In the genomic region with DNA sequence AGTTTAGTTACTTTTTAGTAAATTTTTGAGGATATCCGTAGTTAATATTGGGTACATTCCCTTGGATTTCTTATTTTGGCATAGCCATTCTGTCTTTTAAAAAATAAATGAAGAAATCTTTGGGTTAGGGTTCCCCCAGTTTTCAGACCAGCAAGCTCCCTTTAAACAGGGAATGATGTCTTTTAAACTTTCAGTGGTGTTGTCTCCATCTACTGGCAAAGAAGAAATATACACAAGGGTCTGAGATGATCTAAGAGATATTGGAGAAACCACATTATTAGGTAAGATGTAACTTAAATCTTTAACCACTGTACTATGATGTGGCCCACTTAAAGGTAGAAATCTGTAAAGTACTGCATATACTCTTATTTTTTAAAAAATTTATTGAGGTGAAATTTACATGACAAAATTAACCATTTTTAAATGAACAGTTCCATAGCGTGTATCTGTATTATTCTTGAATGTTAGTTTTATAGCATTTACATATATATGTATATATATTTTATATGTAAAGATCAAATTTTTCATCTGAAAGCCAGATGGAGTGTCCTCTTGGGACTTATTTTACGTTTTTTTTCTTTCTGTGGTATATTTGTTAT, we compare ENCODE assay signal across 8 cellular contexts. TPM values are rescaled to one million over a fixed set of nuclear protein-coding genes. Genes with fewer than 3 reads are reported as not detected.
DNase-seq lines count a peak whose midpoint lies in the region; ATAC-seq and TF ChIP-seq lines count a peak whose summit lies in the region.

No MANE protein-coding gene starts in this region.

- H3K4me3 ChIP-seq in CD4-positive, alpha-beta memory T cell (ENCODE audit: low read length in 2 of 2), result no peak overlapping the region
- H3K4me3 ChIP-seq in H7 (ENCODE audit: insufficient read depth, low read depth, low read length) (no peak overlapping the region), neural cell (ENCODE audit: low read length) (no peak overlapping the region)

- H3K79me2 ChIP-seq in neural cell (replicated peaks; ENCODE audit: insufficient read depth, low read length), result no peaks in the 10 kb centered on the region

- peak; percentile 72 for TF ChIP-seq CTCF in neural cell (IDR thresholded peaks at IDR 0.05; ENCODE audit: poor library complexity, severe bottlenecking)

- no peaks in the 10 kb centered on the region for H3K27me3 ChIP-seq in CD4-positive, alpha-beta memory T cell (ENCODE audit: insufficient read depth, low read length)
- no peaks in the 10 kb centered on the region for H3K27me3 ChIP-seq in H7 (ENCODE audit: control insufficient read depth, insufficient read depth, low read length)
- no peaks in the 10 kb centered on the region for H3K27me3 ChIP-seq in neural cell (ENCODE audit: insufficient read depth, low read depth, low read length)

- peak overlapping the region in 1 of 7 donors; percentile 36 for H3K27ac Mint-ChIP-seq in CD4-positive, alpha-beta memory T cell

- POLR2A ChIA-PET in CD4-positive, alpha-beta memory T cell (lab: Charles Lee; ENCODE audit: partially characterized antibody), result interaction anchor here (1.0 kb wide), 1 partner anchor 74 kb away, joined by 3 read pairs; a partner anchor contains a TSS

- peak; percentile 75 for TF ChIP-seq RAD21 in neural cell (conservative IDR thresholded peaks at IDR 0.05)

- DNase-seq in CD4-positive, alpha-beta memory T cell, result peak in 4 of 5 donors; percentile 16 to 34 (median 26)
- DNase-seq in H7 (peak; percentile 55), SHP77 treated with DMSO at 0.1 percent for 48 hours (lab: John Stamatoyannopoulos, UW) (peak; percentile 4), epidermal melanocyte (ENCODE audit: insufficient read length, low spot score) (peak; percentile 42)
- no peak for DNase-seq in activated effector memory CD4-positive, alpha-beta T cell treated with anti-CD3 and anti-CD28 coated beads, Interleukin-2, amount 50 U/mL, for 16 hours
- DNase-seq in activated CD4-positive, alpha-beta T cell treated with anti-CD3 and anti-CD28 coated beads for 48 hours, result no peak

- no peak for TF ChIP-seq EP300 in neural cell (conservative IDR thresholded peaks at IDR 0.05; ENCODE audit: poor library complexity, severe bottlenecking)

- H3K36me3 Mint-ChIP-seq in CD4-positive, alpha-beta memory T cell, result peaks cover 11 to 33% of the 10 kb centered on the region in 2 donors

- no peaks in the 10 kb centered on the region for H3K9me2 ChIP-seq in neural cell (ENCODE audit: insufficient read depth, low read length)

- H3K9ac ChIP-seq in neural cell (ENCODE audit: low read length), result no peak overlapping the region

- no peaks in the 10 kb centered on the region for H3F3A ChIP-seq in neural cell (ENCODE audit: insufficient read depth, low read length, poor library complexity, severe bottlenecking)

- H3K4me1 Mint-ChIP-seq in CD4-positive, alpha-beta memory T cell, result peaks cover 5 to 7% (median 6%) of the 10 kb centered on the region in 4 donors

- H3K4me2 ChIP-seq in neural cell (ENCODE audit: low read length), result no peak overlapping the region

- no peak for ATAC-seq in HG03045 (IDR thresholded peaks at IDR 0.05; ENCODE audit: unreplicated experiment)

- H3K9me3 Mint-ChIP-seq in CD4-positive, alpha-beta memory T cell, result no peaks in the 10 kb centered on the region

- H3K4me3 Mint-ChIP-seq in CD4-positive, alpha-beta memory T cell, result no peak overlapping the region

- H3K27ac ChIP-seq in CD4-positive, alpha-beta memory T cell (ENCODE audit: low read depth, low read length), result no peak overlapping the region
- no peak overlapping the region for H3K27ac ChIP-seq in neural cell (ENCODE audit: low read length)

- H3K27me3 Mint-ChIP-seq in CD4-positive, alpha-beta memory T cell, result no peaks in the 10 kb centered on the region

- H2AFZ ChIP-seq in neural cell (ENCODE audit: low read depth, low read length), result no peak overlapping the region

- peaks cover 18% of the 10 kb centered on the region for H3K36me3 ChIP-seq in CD4-positive, alpha-beta memory T cell (ENCODE audit: insufficient read depth, low read length)
- H3K36me3 ChIP-seq in H7 (replicated peaks; ENCODE audit: control insufficient read depth, insufficient read depth, low read length), result peaks cover 14% of the 10 kb centered on the region
- no peaks in the 10 kb centered on the region for H3K36me3 ChIP-seq in neural cell (ENCODE audit: insufficient read depth, low read length)

- H3K4me1 ChIP-seq in CD4-positive, alpha-beta memory T cell (ENCODE audit: insufficient read depth, low read length), result no peaks in the 10 kb centered on the region

- no peaks in the 10 kb centered on the region for H3K9me3 ChIP-seq in CD4-positive, alpha-beta memory T cell (ENCODE audit: control insufficient read depth in 1 of 2, low read length in 2 of 2)
- H3K9me3 ChIP-seq in neural cell (ENCODE audit: low read length), result no peaks in the 10 kb centered on the region

- CTCF ChIA-PET in CD4-positive, alpha-beta memory T cell (lab: Charles Lee; ENCODE audit: partially characterized antibody), result interaction anchor here (0.5 to 2.7 kb wide), 16 partner anchors 9 to 732 kb away, joined by 3 to 15 read pairs (median 4); a partner anchor contains a TSS

- no peaks in the 10 kb centered on the region for H4K20me1 ChIP-seq in neural cell (ENCODE audit: insufficient read depth)

- intact Hi-C loops in CD4-positive, alpha-beta memory T cell (cut with micrococcal nuclease), result loop anchor here (1.0 to 5.0 kb wide), 3 partner anchors 75 to 600 kb away; a partner anchor contains a TSS

TF ChIP-seq in neural cell, 6 proteins besides CTCF, POLR2A, EP300 and RAD21:
- TF ChIP-seq, protein P1, sequence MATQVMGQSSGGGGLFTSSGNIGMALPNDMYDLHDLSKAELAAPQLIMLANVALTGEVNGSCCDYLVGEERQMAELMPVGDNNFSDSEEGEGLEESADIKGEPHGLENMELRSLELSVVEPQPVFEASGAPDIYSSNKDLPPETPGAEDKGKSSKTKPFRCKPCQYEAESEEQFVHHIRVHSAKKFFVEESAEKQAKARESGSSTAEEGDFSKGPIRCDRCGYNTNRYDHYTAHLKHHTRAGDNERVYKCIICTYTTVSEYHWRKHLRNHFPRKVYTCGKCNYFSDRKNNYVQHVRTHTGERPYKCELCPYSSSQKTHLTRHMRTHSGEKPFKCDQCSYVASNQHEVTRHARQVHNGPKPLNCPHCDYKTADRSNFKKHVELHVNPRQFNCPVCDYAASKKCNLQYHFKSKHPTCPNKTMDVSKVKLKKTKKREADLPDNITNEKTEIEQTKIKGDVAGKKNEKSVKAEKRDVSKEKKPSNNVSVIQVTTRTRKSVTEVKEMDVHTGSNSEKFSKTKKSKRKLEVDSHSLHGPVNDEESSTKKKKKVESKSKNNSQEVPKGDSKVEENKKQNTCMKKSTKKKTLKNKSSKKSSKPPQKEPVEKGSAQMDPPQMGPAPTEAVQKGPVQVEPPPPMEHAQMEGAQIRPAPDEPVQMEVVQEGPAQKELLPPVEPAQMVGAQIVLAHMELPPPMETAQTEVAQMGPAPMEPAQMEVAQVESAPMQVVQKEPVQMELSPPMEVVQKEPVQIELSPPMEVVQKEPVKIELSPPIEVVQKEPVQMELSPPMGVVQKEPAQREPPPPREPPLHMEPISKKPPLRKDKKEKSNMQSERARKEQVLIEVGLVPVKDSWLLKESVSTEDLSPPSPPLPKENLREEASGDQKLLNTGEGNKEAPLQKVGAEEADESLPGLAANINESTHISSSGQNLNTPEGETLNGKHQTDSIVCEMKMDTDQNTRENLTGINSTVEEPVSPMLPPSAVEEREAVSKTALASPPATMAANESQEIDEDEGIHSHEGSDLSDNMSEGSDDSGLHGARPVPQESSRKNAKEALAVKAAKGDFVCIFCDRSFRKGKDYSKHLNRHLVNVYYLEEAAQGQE (IDR thresholded peaks at IDR 0.05; ENCODE audit: borderline replicate concordance), result no peak
- TF ChIP-seq SMC3 (conservative IDR thresholded peaks at IDR 0.05; ENCODE audit: poor library complexity) (peak; percentile 76), EZH2 (IDR thresholded peaks at IDR 0.05; ENCODE audit: borderline replicate concordance, insufficient read depth, low read length, poor library complexity, severe bottlenecking) (no peak), POLR2AphosphoS5 (IDR thresholded peaks at IDR 0.05) (no peak)

RNA-seq across cellular contexts. Expression of a gene that starts 35.1 kb away (rescaled TPM):
- 10 to 100 TPM; 65.0 to 76.8 TPM for total RNA-seq in CD4-positive, alpha-beta memory T cell
- 10 to 100 TPM; 20.4 to 31.0 TPM for polyA plus RNA-seq in CD4-positive, alpha-beta memory T cell
- 32.7 and 34.3 TPM in 2 replicates for total RNA-seq in H7 (2014; rRNA removed; shearing (Covaris generic))
- polyA plus RNA-seq in neural cell, result 51.4 and 52.9 TPM in 2 replicates
- 61.1 and 76.1 TPM in 2 replicates for polyA minus RNA-seq in neural cell

Comparison
In these comparisons a context has a peak if more than half of its experiments do, and no peak if none do; other contexts are left out.
1. DNase-seq: peak in CD4-positive, alpha-beta memory T cell (4 of 5), H7 (single experiment), SHP77 treated with DMSO at 0.1 percent for 48 hours (single experiment) and epidermal melanocyte (single experiment); none in activated effector memory CD4-positive, alpha-beta T cell treated with anti-CD3 and anti-CD28 coated beads, Interleukin-2, amount 50 U/mL, for 16 hours (single experiment) and activated CD4-positive, alpha-beta T cell treated with anti-CD3 and anti-CD28 coated beads for 48 hours (single experiment).